Comparison of ENCODE assay signal across 8 cellular contexts in the genomic region with DNA sequence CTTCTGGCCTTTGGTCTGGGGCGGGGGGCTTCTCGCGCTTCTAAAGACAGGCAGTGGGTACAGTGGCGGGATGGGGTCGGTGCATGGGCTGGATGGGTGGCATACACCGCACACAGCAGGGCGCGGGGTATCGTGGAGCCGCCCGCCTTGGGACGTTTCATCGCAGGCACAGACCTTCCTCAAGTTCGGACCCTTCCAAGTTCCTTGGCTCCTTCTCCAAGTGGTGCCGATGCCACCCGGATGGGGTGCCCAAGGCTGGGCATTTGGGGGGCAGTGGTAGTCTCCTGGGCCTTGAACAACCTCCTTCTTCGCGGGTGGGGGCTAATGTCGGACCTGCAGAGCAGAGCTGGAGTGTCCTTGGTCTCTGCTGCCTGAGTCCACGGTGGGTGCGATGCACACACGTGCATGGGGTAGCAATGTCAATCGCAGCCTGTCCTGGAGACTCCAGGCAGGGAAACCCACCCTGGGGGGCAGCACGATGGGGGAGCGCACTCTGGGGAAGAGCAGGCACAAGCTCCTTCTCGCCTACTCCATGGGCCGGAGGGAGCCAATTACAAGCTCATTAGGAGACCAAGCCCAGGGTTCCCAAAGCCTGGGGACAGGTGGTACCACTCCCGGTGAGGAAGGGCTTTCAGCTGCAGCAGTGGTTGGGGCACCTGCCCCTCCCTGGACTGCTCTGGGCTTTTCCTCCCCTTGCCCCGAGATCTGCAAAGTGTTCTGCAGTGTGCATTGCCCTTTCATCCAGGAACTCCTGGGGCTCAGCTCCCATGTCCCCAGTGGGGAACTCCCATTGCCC. TPM values are rescaled to one million over a fixed set of nuclear protein-coding genes. Genes with fewer than 3 reads are reported as not detected.
DNase-seq lines count a peak whose midpoint lies in the region; ATAC-seq, FAIRE-seq and TF ChIP-seq lines count a peak whose summit lies in the region.

No MANE protein-coding gene starts in this region.

- no peaks in the 10 kb centered on the region for H3F3A ChIP-seq in GM23248 (ENCODE audit: insufficient read depth)

- TF ChIP-seq EP300 in sigmoid colon (IDR thresholded peaks at IDR 0.05): no peak

- peaks cover 29% of the 10 kb centered on the region for H3K4me1 ChIP-seq in GM23248 (ENCODE audit: insufficient read depth)
- H3K4me1 ChIP-seq in sigmoid colon: peaks cover 4 to 89% (median 86%) of the 10 kb centered on the region in 4 donors

- no peak for FAIRE-seq in GM19239 (lab: Jason Lieb, UNC)

- H3K36me3 ChIP-seq in GM23248 (ENCODE audit: low read depth) (no peaks in the 10 kb centered on the region), sigmoid colon (no peaks in the 10 kb centered on the region)

- H3K27me3 ChIP-seq in GM23248 (replicated peaks; ENCODE audit: insufficient read depth): no peaks in the 10 kb centered on the region
- H3K27me3 ChIP-seq in sigmoid colon: no peaks in the 10 kb centered on the region

- no peak for TF ChIP-seq CTCF in foreskin fibroblast (IDR thresholded peaks at IDR 0.05; ENCODE audit: low read depth, low read length)
- TF ChIP-seq CTCF in sigmoid colon (IDR thresholded peaks at IDR 0.05): no peak

- intact Hi-C loops in sigmoid colon (cut with DNase I): no loop called here

- in situ Hi-C loops in GM23248 (cut with MboI): no loop called here

- H3K79me2 ChIP-seq in GM23248 (ENCODE audit: insufficient read depth): peaks cover 39% of the 10 kb centered on the region

- no peak for ATAC-seq in HG03280 (IDR thresholded peaks at IDR 0.05; ENCODE audit: unreplicated experiment)
- no peak for ATAC-seq in HG03460 (IDR thresholded peaks at IDR 0.05; ENCODE audit: unreplicated experiment)

- 0 out of 2 replicates have a peak overlapping the region, but pooled peaks have one; percentile 40 for H2AFZ ChIP-seq in GM23248

- no peaks in the 10 kb centered on the region for H4K20me1 ChIP-seq in GM23248 (ENCODE audit: insufficient read depth)

- TF ChIP-seq POLR2A in sigmoid colon (IDR thresholded peaks at IDR 0.05): no peak

- WGBS in GM23248 (ENCODE audit: low coverage in 1 of 2, low lambda C conversion rate in 2 of 2, missing lambda C conversion rate in 2 of 2), 2 experiments: 59 to 65% methylated on average over 26 to 29 of the region's 29 CpGs
- WGBS in sigmoid colon, 2 donors: 67 to 72% methylated on average over 29 of the region's 29 CpGs

- H3K4me3 ChIP-seq in GM23248 (peak overlapping the region; percentile 72), foreskin fibroblast (ENCODE audit: low read depth in 1 of 2, low read length in 2 of 2) (peak overlapping the region; percentile 33 to 56), sigmoid colon (peak overlapping the region; percentile 25 to 93 (median 80))

- H3K9me3 ChIP-seq in GM23248 (ENCODE audit: low read depth) (no peaks in the 10 kb centered on the region), sigmoid colon (no peaks in the 10 kb centered on the region)

- peak overlapping the region; percentile 87 for H3K9ac ChIP-seq in GM23248

- no peaks in the 10 kb centered on the region for H3K9me2 ChIP-seq in GM23248 (ENCODE audit: insufficient read depth)

- H3K4me2 ChIP-seq in GM23248 (ENCODE audit: unreplicated experiment): peak overlapping the region; percentile 72

- peak overlapping the region; percentile 59 for H3K27ac ChIP-seq in GM23248
- H3K27ac ChIP-seq in sigmoid colon: peak overlapping the region; percentile 95 to 99 (median 98)

- DNase-seq in GM23248 (no peak), SHP77 (lab: John Stamatoyannopoulos, UW) (peak; percentile 60 to 65), foreskin fibroblast (peak in 1 of 2 donors; percentile 17), sigmoid colon (no peak), GM19239 (ENCODE audit: insufficient read length, low spot score) (no peak)
- DNase-seq in effector CD4-positive, alpha-beta T cell: no peak

RNA-seq across cellular contexts. Expression of gene MTSS2, which starts 0.7 kb away (rescaled TPM):
- total RNA-seq in GM23248 (2014; rRNA removed; shearing (Covaris generic)): 13.2 and 23.7 TPM in 2 replicates
- polyA plus RNA-seq in GM23248 (2016; fragmentation: Nextera tagmentation; extraction: Ambion mirVana) (0.43 and 0.44 TPM in 2 replicates), sigmoid colon (10 to 100 TPM in 2 of 3 donors, 1 to 10 TPM in 1; 5.4 to 28.2 (median 10.9) TPM)
- 10 to 100 TPM; 36.4 to 100.0 (median 60.7) TPM for total RNA-seq in sigmoid colon

RNA-seq across cellular contexts. Expression of gene IL34, which starts 40.2 kb away (rescaled TPM):
- 1.0 TPM in 1 of 2 replicates, not detected in the other for total RNA-seq in GM23248 (2014; rRNA removed; shearing (Covaris generic))
- polyA plus RNA-seq in GM23248 (2016; fragmentation: Nextera tagmentation; extraction: Ambion mirVana) (0.15 TPM in 1 of 2 replicates, not detected in the other), sigmoid colon (1 to 10 TPM in 2 of 3 donors, not detected in 1; 1.8 to 5.5 TPM)
- total RNA-seq in sigmoid colon: 1 to 10 TPM in 3 of 4 donors, not detected in 1; 3.6 to 5.4 (median 4.6) TPM

Comparison
In these comparisons a context has a peak if more than half of its experiments do, and no peak if none do; other contexts are left out.
1. DNase-seq: peak in SHP77 (2 of 2); none in GM23248 (single experiment), sigmoid colon (single experiment), GM19239 (single experiment) and effector CD4-positive, alpha-beta T cell (single experiment).
2. Peak in every context shown above with its lines, with median percentiles within 50 percentile points of each other: H3K4me3 ChIP-seq.